Comparison of ENCODE assay signal across 13 cellular contexts in genomic region chr22:46092646-46093410, GRCh38. TPM values are rescaled to one million over a fixed set of nuclear protein-coding genes. Genes with fewer than 3 reads are reported as not detected.
A peak's percentile ranks its signal among the peaks of the same experiment; 100 is the strongest.
DNase-seq lines count a peak whose midpoint lies in the region; ATAC-seq and TF ChIP-seq lines count a peak whose summit lies in the region.
"Had no signal": no experiment of that assay in that cellular context is flagged by ENCODE, and none has a peak within 500 bp of the region (broad histone marks: within the 10 kb centered on the region; RNA-seq: fewer than 3 reads in every experiment).

No MANE protein-coding gene starts in this region.

- H3K4me3 ChIP-seq in IMR-90 (ENCODE audit: insufficient read depth, low read depth, low read length) = no peak overlapping the region
- H3K4me3 ChIP-seq in dorsolateral prefrontal cortex = peak overlapping the region in 7 of 59 donors; percentile 1 to 25 (median 10)
- peak overlapping the region in 1 of 2 experiments; percentile 43 for H3K4me3 ChIP-seq in mesenchymal stem cell (ENCODE audit: insufficient read depth in 1 of 2, low read depth in 1 of 2, low read length in 2 of 2)
- H3K4me3 ChIP-seq in endodermal cell (ENCODE audit: low read length) = no peak overlapping the region
- H3K4me3 ChIP-seq: BLaER1 treated with 17β-estradiol and CSF1 and Interleukin-3, amounts not matched to agents 10 nM and 100 nM had no signal

- H3K27me3 ChIP-seq in IMR-90 (ENCODE audit: control insufficient read depth, insufficient read depth, low read length) (no peaks in the 10 kb centered on the region), dorsolateral prefrontal cortex (no peaks in the 10 kb centered on the region), mesenchymal stem cell (ENCODE audit: control insufficient read depth in 1 of 2, insufficient read depth in 1 of 2, low read length in 2 of 2) (no peaks in the 10 kb centered on the region), endodermal cell (ENCODE audit: control insufficient read depth, insufficient read depth, low read length, poor library complexity, severe bottlenecking) (no peaks in the 10 kb centered on the region)

- no peak overlapping the region for H4K8ac ChIP-seq in IMR-90 (ENCODE audit: low read depth in 2 of 2, low read length in 2 of 2)
- H4K8ac ChIP-seq in mesenchymal stem cell (ENCODE audit: low read length) = no peak overlapping the region

- H3K36me3 ChIP-seq in IMR-90 (ENCODE audit: control insufficient read depth, insufficient read depth, low read length) (peaks cover 40% of the 10 kb centered on the region), mesenchymal stem cell (ENCODE audit: control insufficient read depth in 1 of 2, insufficient read depth in 2 of 2, low read depth in 1 of 2, low read length in 2 of 2) (peaks cover 75 to 82% of the 10 kb centered on the region in 2 experiments), endodermal cell (ENCODE audit: control insufficient read depth, insufficient read depth, low read length) (no peaks in the 10 kb centered on the region)

- H3K4me2 ChIP-seq in IMR-90 (ENCODE audit: low read depth, low read length) (no peak overlapping the region), mesenchymal stem cell (ENCODE audit: low read length, poor library complexity, severe bottlenecking) (no peak overlapping the region)
- H3K4me2 ChIP-seq: BLaER1 treated with 17β-estradiol and CSF1 and Interleukin-3, amounts not matched to agents 10 nM and 100 nM had no signal

- intact Hi-C loops in IMR-90 (cut with micrococcal nuclease) (no loop called here), dorsolateral prefrontal cortex (cut with DNase I) (no loop called here)

- H4K5ac ChIP-seq in IMR-90 (ENCODE audit: low read depth, low read length) = no peak overlapping the region

- H3K27ac Mint-ChIP-seq in endodermal cell (no peak overlapping the region), T-cell (no peak overlapping the region)
- H3K27ac Mint-ChIP-seq: activated naive CD8-positive, alpha-beta T cell; WTC11 had no signal

- no peak overlapping the region for H2BK12ac ChIP-seq in mesenchymal stem cell (ENCODE audit: low read length in 2 of 2)

- no peak overlapping the region for H3K9ac ChIP-seq in IMR-90 (ENCODE audit: low read depth, low read length)
- peak overlapping the region; percentile 97 for H3K9ac ChIP-seq in mesenchymal stem cell (ENCODE audit: low read length)
- no peak overlapping the region for H3K9ac ChIP-seq in endodermal cell (ENCODE audit: extremely low read depth, low read length, poor library complexity, severe bottlenecking)

- H2BK20ac ChIP-seq in IMR-90 (ENCODE audit: low read depth, low read length) = no peak overlapping the region

- H3K4me1 Mint-ChIP-seq in endodermal cell (no peaks in the 10 kb centered on the region), T-cell (peaks cover 0 to 12% (median 1%) of the 10 kb centered on the region in 3 donors)
- H3K4me1 Mint-ChIP-seq: WTC11 had no signal

- POLR2A ChIA-PET in IMR-90 (lab: Charles Lee; ENCODE audit: unreplicated experiment) = no interaction called here
- POLR2A ChIA-PET in T-cell (lab: Charles Lee) = no interaction called here

- H2BK120ac ChIP-seq in IMR-90 (ENCODE audit: low read depth, low read length) (no peak overlapping the region), mesenchymal stem cell (ENCODE audit: low read depth, low read length) (no peak overlapping the region)

- H4K20me1 ChIP-seq in IMR-90 (ENCODE audit: insufficient read depth, low read length) = peaks cover 89% of the 10 kb centered on the region

- TF ChIP-seq CTCF in IMR-90 (conservative IDR thresholded peaks at IDR 0.05; ENCODE audit: low read depth, low read length) = no peak
- TF ChIP-seq CTCF in dorsolateral prefrontal cortex (IDR thresholded peaks at IDR 0.05 in 54 of 56, conservative IDR thresholded peaks at IDR 0.05 in 2 of 56; ENCODE audit: low read depth in 1 of 56, partially characterized antibody in 56 of 56) = no peak
- no peak for TF ChIP-seq CTCF in endodermal cell (conservative IDR thresholded peaks at IDR 0.05)

- in situ Hi-C loops in IMR-90 (cut with MboI; ENCODE audit: low sequenced_read_pairs) = no loop called here

- WGBS in IMR-90 (ENCODE audit: extremely low coverage in 2 of 2, insufficient read length in 1 of 2), 2 experiments = 85% methylated on average over 5 of the region's 21 CpGs; no CpG with 5 or more reads in 1 of the 2 experiments
- 90% methylated on average over 21 of the region's 21 CpGs for WGBS in mesenchymal stem cell
- WGBS in endodermal cell (ENCODE audit: insufficient coverage in 1 of 2, insufficient read length in 1 of 2), 2 experiments = 91% methylated on average over 21 of the region's 21 CpGs

- H2BK15ac ChIP-seq in IMR-90 (ENCODE audit: low read depth, low read length) (no peak overlapping the region), mesenchymal stem cell (ENCODE audit: low read depth, poor library complexity, severe bottlenecking) (no peak overlapping the region)

- H4K91ac ChIP-seq in IMR-90 (ENCODE audit: insufficient read depth, low read depth, low read length) = no peak overlapping the region
- no peak overlapping the region for H4K91ac ChIP-seq in mesenchymal stem cell (ENCODE audit: low read length)

- H2AFZ ChIP-seq in IMR-90 (replicated peaks; ENCODE audit: low read length, poor library complexity) (no peak overlapping the region), mesenchymal stem cell (ENCODE audit: low read depth, low read length) (no peak overlapping the region)

- H3K14ac ChIP-seq in IMR-90 (replicated peaks; ENCODE audit: low read depth, low read length) (no peak overlapping the region), mesenchymal stem cell (ENCODE audit: low read length in 2 of 2) (no peak overlapping the region)

- H3K56ac ChIP-seq in IMR-90 (ENCODE audit: extremely low read depth, insufficient read depth, low read length) = no peak overlapping the region

- H3K36me3 Mint-ChIP-seq in endodermal cell (ENCODE audit: low read depth) = no peaks in the 10 kb centered on the region
- no peaks in the 10 kb centered on the region for H3K36me3 Mint-ChIP-seq in T-cell
- H3K36me3 Mint-ChIP-seq: activated naive CD8-positive, alpha-beta T cell; WTC11 had no signal

- ATAC-seq in IMR-90 (ENCODE audit: low read depth) (no peak), T-cell (replicated peaks in 1 of 4) (no peak)
- ATAC-seq: WTC11 had no signal

- dilution Hi-C loops in IMR-90 (cut with HindIII; ENCODE audit: low sequenced_read_pairs, unreplicated experiment) = no loop called here

- H3K4me1 ChIP-seq in IMR-90 (ENCODE audit: control insufficient read depth, insufficient read depth, low read length) (peaks cover 12% of the 10 kb centered on the region), mesenchymal stem cell (ENCODE audit: control insufficient read depth, insufficient read depth, low read depth, low read length) (peaks cover 36% of the 10 kb centered on the region), endodermal cell (ENCODE audit: control insufficient read depth, insufficient read depth, low read length) (no peaks in the 10 kb centered on the region)

- H3K4me3 Mint-ChIP-seq in endodermal cell = no peak overlapping the region
- no peak overlapping the region for H3K4me3 Mint-ChIP-seq in T-cell
- H3K4me3 Mint-ChIP-seq: activated naive CD8-positive, alpha-beta T cell; WTC11 had no signal

- H2AK5ac ChIP-seq in IMR-90 (ENCODE audit: low read depth, low read length) (no peak overlapping the region), mesenchymal stem cell (ENCODE audit: low read length, severe bottlenecking) (no peak overlapping the region)

- H2BK5ac ChIP-seq in IMR-90 (ENCODE audit: low read depth, low read length, poor library complexity, severe bottlenecking) = no peak overlapping the region
- no peak overlapping the region for H2BK5ac ChIP-seq in mesenchymal stem cell (ENCODE audit: low read depth, low read length, poor library complexity, severe bottlenecking)

- no peak for TF ChIP-seq RAD21 in IMR-90 (IDR thresholded peaks at IDR 0.05; ENCODE audit: low read length)

- CTCF ChIA-PET in IMR-90 (lab: Yijun Ruan, JAX) (interaction anchor here (1.2 kb wide), 1 partner anchor 86 kb away, joined by 3 read pairs; no protein-coding TSS in a partner anchor), T-cell (lab: Charles Lee) (no interaction called here)

- H3K79me1 ChIP-seq in IMR-90 (ENCODE audit: low read depth in 1 of 2, low read length in 2 of 2) (peaks cover 23 to 85% of the 10 kb centered on the region in 2 experiments), mesenchymal stem cell (replicated peaks; ENCODE audit: low read length, poor library complexity, severe bottlenecking) (peaks cover 17% of the 10 kb centered on the region)

- H3K4ac ChIP-seq in IMR-90 (ENCODE audit: low read depth, low read length) = no peak overlapping the region; the same call in 1 of the 2 replicates
- no peak overlapping the region for H3K4ac ChIP-seq in mesenchymal stem cell (ENCODE audit: low read depth in 1 of 2, low read length in 2 of 2)

- H3K9me3 Mint-ChIP-seq in endodermal cell (no peaks in the 10 kb centered on the region), T-cell (no peaks in the 10 kb centered on the region)
- H3K9me3 Mint-ChIP-seq: WTC11 had no signal

- no peaks in the 10 kb centered on the region for H3K9me3 ChIP-seq in IMR-90 (ENCODE audit: control insufficient read depth, insufficient read depth, low read length)
- H3K9me3 ChIP-seq in mesenchymal stem cell (ENCODE audit: control insufficient read depth, low read length) = no peaks in the 10 kb centered on the region
- no peaks in the 10 kb centered on the region for H3K9me3 ChIP-seq in endodermal cell (ENCODE audit: control insufficient read depth, low read length)
- H3K9me3 ChIP-seq: BLaER1 treated with 17β-estradiol and CSF1 and Interleukin-3, amounts not matched to agents 10 nM and 100 nM had no signal

- peaks cover 6% of the 10 kb centered on the region for H3K9me1 ChIP-seq in IMR-90 (ENCODE audit: insufficient read depth, low read length)

- BruUV-seq in IMR-90 (replicated peaks; lab: Mats Ljungman, UMichigan) = no TSS peak

- peak overlapping the region; percentile 19; the same call in 1 of the 2 replicates for H3K23ac ChIP-seq in IMR-90 (ENCODE audit: low read depth, low read length)
- no peak overlapping the region for H3K23ac ChIP-seq in mesenchymal stem cell (ENCODE audit: low read length in 2 of 2)

- no peak for TF ChIP-seq POLR2A in IMR-90 (IDR thresholded peaks at IDR 0.05; ENCODE audit: low read depth, low read length)

- H3K18ac ChIP-seq in IMR-90 (ENCODE audit: low read depth, low read length) (no peak overlapping the region), mesenchymal stem cell (ENCODE audit: low read depth in 1 of 2, low read length in 2 of 2) (no peak overlapping the region)

- H3K27me3 Mint-ChIP-seq in endodermal cell (ENCODE audit: insufficient read depth) (no peaks in the 10 kb centered on the region), T-cell (no peaks in the 10 kb centered on the region)
- H3K27me3 Mint-ChIP-seq: activated naive CD8-positive, alpha-beta T cell had no signal

- H3K27ac ChIP-seq in IMR-90 (ENCODE audit: insufficient read depth, low read length) (no peak overlapping the region), dorsolateral prefrontal cortex (peak overlapping the region; percentile 52 to 100 (median 99)), mesenchymal stem cell (ENCODE audit: low read length, poor library complexity, severe bottlenecking) (no peak overlapping the region), substantia nigra (ENCODE audit: low read depth, low read length, poor library complexity, severe bottlenecking) (peak overlapping the region; percentile 99), endodermal cell (ENCODE audit: low read depth, low read length) (no peak overlapping the region)
- H3K27ac ChIP-seq: BLaER1 treated with 17β-estradiol and CSF1 and Interleukin-3, amounts not matched to agents 10 nM and 100 nM had no signal

- DNase-seq in IMR-90 = no peak
- no peak for DNase-seq in dorsolateral prefrontal cortex
- no peak for DNase-seq in mesenchymal stem cell
- no peak for DNase-seq in substantia nigra (lab: John Stamatoyannopoulos, UW)
- no peak for DNase-seq in D341Med (ENCODE audit: low spot score)
- DNase-seq in kidney glomerular epithelial cell (lab: John Stamatoyannopoulos, UW) = no peak
- DNase-seq in endodermal cell = no peak
- DNase-seq in T-cell = no peak
- DNase-seq: DND-41, foreskin melanocyte had no signal

- H2AK9ac ChIP-seq in IMR-90 (replicated peaks; ENCODE audit: low read depth, low read length, poor library complexity) = peak overlapping the region; percentile 15

RNA-seq across cellular contexts. Expression of gene PPARA, which starts 57.5 kb away (rescaled TPM):
- total RNA-seq in IMR-90 (2012; rRNA removed) (6.1 and 7.0 TPM in 2 replicates), dorsolateral prefrontal cortex (10 to 100 TPM; 13.9 to 53.9 (median 22.6) TPM), endodermal cell (10 to 100 TPM; 15.4 to 18.6 TPM), T-cell (10 to 100 TPM; 11.0 to 22.2 (median 19.6) TPM)
- polyA plus RNA-seq in IMR-90 (2012; rRNA removed) = 3.1 and 3.3 TPM in 2 replicates
- polyA plus RNA-seq in IMR-90 (2012; cell fraction: cytosol; rRNA removed) = 3.2 and 3.3 TPM in 2 replicates
- 3.0 and 5.9 TPM in 2 replicates for polyA plus RNA-seq in IMR-90 (2012; cell fraction: nucleus; rRNA removed; ENCODE audit: low replicate concordance)
- 7.7 TPM for polyA plus RNA-seq in mesenchymal stem cell (2013, experiment 1 of 2)
- polyA plus RNA-seq in mesenchymal stem cell (2013, experiment 2 of 2) = 6.9 TPM
- polyA plus RNA-seq in endodermal cell (2013, experiment 1 of 2) = 5.9 TPM
- 5.1 TPM for polyA plus RNA-seq in endodermal cell (2013, experiment 2 of 2)

Comparison
In these comparisons a context has a peak if more than half of its experiments do, and no peak if none do; other contexts are left out.
1. H3K27ac ChIP-seq: peak in dorsolateral prefrontal cortex (59 of 59) and substantia nigra (single experiment); none in IMR-90 (single experiment), mesenchymal stem cell (single experiment) and endodermal cell (single experiment).